In the genomic region with DNA sequence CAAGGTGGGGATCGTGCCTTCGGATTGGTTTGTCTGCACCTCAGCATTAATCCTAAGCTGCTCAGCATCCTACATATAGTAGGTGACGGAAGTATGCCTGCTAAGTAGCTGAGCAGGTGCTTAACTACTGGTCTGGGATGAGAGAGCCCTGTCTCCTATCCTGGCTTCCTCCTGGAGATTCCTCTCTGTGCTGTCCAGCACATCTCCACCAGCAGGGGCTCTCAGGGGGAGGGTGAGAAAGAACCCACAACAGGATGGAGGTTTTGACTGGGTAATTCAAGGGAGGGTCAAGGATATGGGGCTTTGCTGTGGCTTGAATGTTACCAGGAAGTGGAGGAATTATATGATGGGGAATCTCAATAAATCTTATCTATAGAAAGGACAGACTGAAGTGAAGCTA, we compare ENCODE assay signal across 1 cellular context.
A peak's percentile ranks its signal among the peaks of the same experiment; 100 is the strongest.
TF ChIP-seq lines count a peak whose summit lies in the region.

No MANE protein-coding gene starts in this region.

TF ChIP-seq in HepG2, 621 proteins besides CTCF, POLR2A, EP300 and RAD21 (continued from another document):
- TF ChIP-seq, protein P1, sequence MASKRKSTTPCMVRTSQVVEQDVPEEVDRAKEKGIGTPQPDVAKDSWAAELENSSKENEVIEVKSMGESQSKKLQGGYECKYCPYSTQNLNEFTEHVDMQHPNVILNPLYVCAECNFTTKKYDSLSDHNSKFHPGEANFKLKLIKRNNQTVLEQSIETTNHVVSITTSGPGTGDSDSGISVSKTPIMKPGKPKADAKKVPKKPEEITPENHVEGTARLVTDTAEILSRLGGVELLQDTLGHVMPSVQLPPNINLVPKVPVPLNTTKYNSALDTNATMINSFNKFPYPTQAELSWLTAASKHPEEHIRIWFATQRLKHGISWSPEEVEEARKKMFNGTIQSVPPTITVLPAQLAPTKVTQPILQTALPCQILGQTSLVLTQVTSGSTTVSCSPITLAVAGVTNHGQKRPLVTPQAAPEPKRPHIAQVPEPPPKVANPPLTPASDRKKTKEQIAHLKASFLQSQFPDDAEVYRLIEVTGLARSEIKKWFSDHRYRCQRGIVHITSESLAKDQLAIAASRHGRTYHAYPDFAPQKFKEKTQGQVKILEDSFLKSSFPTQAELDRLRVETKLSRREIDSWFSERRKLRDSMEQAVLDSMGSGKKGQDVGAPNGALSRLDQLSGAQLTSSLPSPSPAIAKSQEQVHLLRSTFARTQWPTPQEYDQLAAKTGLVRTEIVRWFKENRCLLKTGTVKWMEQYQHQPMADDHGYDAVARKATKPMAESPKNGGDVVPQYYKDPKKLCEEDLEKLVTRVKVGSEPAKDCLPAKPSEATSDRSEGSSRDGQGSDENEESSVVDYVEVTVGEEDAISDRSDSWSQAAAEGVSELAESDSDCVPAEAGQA (IDR thresholded peaks at IDR 0.05; ENCODE audit: low read depth) = no peak
- TF ChIP-seq, protein P1 (CRISPR knock-in tag; IDR thresholded peaks at IDR 0.05; ENCODE audit: borderline replicate concordance) = no peak
- TF ChIP-seq, protein P2, sequence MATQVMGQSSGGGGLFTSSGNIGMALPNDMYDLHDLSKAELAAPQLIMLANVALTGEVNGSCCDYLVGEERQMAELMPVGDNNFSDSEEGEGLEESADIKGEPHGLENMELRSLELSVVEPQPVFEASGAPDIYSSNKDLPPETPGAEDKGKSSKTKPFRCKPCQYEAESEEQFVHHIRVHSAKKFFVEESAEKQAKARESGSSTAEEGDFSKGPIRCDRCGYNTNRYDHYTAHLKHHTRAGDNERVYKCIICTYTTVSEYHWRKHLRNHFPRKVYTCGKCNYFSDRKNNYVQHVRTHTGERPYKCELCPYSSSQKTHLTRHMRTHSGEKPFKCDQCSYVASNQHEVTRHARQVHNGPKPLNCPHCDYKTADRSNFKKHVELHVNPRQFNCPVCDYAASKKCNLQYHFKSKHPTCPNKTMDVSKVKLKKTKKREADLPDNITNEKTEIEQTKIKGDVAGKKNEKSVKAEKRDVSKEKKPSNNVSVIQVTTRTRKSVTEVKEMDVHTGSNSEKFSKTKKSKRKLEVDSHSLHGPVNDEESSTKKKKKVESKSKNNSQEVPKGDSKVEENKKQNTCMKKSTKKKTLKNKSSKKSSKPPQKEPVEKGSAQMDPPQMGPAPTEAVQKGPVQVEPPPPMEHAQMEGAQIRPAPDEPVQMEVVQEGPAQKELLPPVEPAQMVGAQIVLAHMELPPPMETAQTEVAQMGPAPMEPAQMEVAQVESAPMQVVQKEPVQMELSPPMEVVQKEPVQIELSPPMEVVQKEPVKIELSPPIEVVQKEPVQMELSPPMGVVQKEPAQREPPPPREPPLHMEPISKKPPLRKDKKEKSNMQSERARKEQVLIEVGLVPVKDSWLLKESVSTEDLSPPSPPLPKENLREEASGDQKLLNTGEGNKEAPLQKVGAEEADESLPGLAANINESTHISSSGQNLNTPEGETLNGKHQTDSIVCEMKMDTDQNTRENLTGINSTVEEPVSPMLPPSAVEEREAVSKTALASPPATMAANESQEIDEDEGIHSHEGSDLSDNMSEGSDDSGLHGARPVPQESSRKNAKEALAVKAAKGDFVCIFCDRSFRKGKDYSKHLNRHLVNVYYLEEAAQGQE (IDR thresholded peaks at IDR 0.05; ENCODE audit: borderline replicate concordance in 1 of 2, low read depth in 1 of 2, low read length in 2 of 2) = peak in 1 of 2 experiments; percentile 33; a peak in 1 of 4 replicates
- TF ChIP-seq SMARCE1 (IDR thresholded peaks at IDR 0.05; ENCODE audit: borderline replicate concordance) = no peak
- TF ChIP-seq, protein P3, sequence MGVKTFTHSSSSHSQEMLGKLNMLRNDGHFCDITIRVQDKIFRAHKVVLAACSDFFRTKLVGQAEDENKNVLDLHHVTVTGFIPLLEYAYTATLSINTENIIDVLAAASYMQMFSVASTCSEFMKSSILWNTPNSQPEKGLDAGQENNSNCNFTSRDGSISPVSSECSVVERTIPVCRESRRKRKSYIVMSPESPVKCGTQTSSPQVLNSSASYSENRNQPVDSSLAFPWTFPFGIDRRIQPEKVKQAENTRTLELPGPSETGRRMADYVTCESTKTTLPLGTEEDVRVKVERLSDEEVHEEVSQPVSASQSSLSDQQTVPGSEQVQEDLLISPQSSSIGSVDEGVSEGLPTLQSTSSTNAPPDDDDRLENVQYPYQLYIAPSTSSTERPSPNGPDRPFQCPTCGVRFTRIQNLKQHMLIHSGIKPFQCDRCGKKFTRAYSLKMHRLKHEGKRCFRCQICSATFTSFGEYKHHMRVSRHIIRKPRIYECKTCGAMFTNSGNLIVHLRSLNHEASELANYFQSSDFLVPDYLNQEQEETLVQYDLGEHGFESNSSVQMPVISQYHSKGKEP (CRISPR knock-in tag; IDR thresholded peaks at IDR 0.05) = no peak
- TF ChIP-seq SP5 (CRISPR knock-in tag; IDR thresholded peaks at IDR 0.05; ENCODE audit: borderline replicate concordance, low read depth) = no peak
- TF ChIP-seq ISL2 (CRISPR knock-in tag; IDR thresholded peaks at IDR 0.05) = no peak
